In the genomic region with DNA sequence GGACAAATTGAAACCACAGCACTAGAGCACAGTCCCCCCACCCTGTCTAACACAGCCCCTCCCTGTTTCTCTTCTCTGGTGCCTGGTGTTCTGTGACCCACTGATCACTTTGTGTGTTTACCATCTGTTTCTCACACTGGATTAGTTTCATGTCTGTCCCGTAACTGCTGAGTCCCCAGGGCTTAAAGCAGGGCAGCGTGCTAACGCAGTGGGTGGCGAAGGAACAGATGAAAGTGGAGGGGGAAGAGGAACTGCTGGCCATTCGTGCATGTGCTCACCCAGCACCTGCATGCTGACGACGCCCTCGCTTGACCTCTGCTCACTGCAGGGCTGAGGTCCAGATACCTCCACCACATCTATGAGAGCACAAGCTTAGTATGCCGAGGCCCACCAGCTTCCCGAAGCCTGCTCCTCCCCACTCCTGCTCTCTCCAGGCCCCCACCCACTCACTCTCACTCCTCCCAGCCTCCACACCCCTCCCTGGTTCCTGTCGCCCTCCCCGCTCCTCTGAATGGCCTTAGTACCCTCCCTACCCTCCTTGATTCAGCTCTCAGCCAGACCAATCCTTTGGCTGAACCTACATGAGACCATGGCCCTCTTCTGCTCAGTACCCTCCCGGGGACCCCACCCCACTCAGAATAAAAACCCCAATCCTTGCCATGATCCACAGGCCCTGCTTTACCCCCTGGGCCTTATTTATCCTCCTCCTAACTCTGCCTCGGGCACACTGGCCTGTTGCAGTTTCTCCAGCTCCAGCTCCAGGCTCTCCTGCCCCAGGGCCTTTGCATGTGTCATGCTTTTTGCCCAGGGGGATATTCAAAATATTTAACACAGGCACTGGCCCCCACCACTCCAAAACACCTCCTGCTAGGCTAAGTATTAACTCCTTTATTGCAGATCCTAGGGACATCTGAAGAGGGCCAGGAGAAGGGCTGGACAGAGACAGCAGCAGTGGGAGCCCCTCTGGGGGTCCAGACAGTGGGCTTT, we compare ENCODE assay signal across 13 cellular contexts. TPM values are rescaled to one million over a fixed set of nuclear protein-coding genes. Genes with fewer than 3 reads are reported as not detected.
DNase-seq lines count a peak whose midpoint lies in the region; ATAC-seq, FAIRE-seq and TF ChIP-seq lines count a peak whose summit lies in the region.
"Had no signal": no experiment of that assay in that cellular context is flagged by ENCODE, and none has a peak within 500 bp of the region (broad histone marks: within the 10 kb centered on the region; RNA-seq: fewer than 3 reads in every experiment).

No MANE protein-coding gene starts in this region.

- POLR2A ChIA-PET in activated B cell treated with CpG ODN at 0.5 μM for 24 hours (lab: Charles Lee), result interaction anchor here (0.5 to 10.0 kb wide), 15 partner anchors 15 to 364 kb away, joined by 3 to 291 read pairs (median 8); partner anchors contain the start of genes IQSEC1 and NUP210
- POLR2A ChIA-PET in HEK293T (lab: Yijun Ruan, JAX), result no interaction called here

- peaks cover 90% of the 10 kb centered on the region for H3K4me1 Mint-ChIP-seq in activated B cell treated with CpG ODN at 0.5 μM for 24 hours

- ATAC-seq in DND-41 (ENCODE audit: insufficient read depth, low read depth) (peak; percentile 29; the same call in 2 of the 3 replicates), HG03108 (IDR thresholded peaks at IDR 0.05; ENCODE audit: unreplicated experiment) (peak; percentile 40), activated B cell treated with CpG ODN at 0.5 μM for 24 hours (ENCODE audit: low read depth) (peak; percentile 65)
- ATAC-seq: heart left ventricle had no signal

- no peaks in the 10 kb centered on the region for H3K27me3 ChIP-seq in DND-41 (ENCODE audit: insufficient read depth, low read length, poor library complexity)
- H3K27me3 ChIP-seq: heart left ventricle had no signal

- intact Hi-C loops in activated B cell treated with CpG ODN at 0.5 μM for 24 hours (cut with micrococcal nuclease), result loop anchor here (1.0 kb wide), 5 partner anchors 15 to 364 kb away; partner anchors contain the start of gene IQSEC1

- H3K36me3 ChIP-seq in DND-41 (ENCODE audit: insufficient read depth, low read length), result no peaks in the 10 kb centered on the region
- H3K36me3 ChIP-seq: heart left ventricle had no signal

- H3K4me3 ChIP-seq in DND-41 (ENCODE audit: low read depth in 1 of 2, low read length in 2 of 2), result no peak overlapping the region
- H3K4me3 ChIP-seq: heart left ventricle had no signal

- H3K79me2 ChIP-seq in DND-41 (ENCODE audit: insufficient read depth, low read length), result no peaks in the 10 kb centered on the region

- no peaks in the 10 kb centered on the region for H3K9me3 ChIP-seq in DND-41 (ENCODE audit: insufficient read depth, low read length, severe bottlenecking)
- H3K9me3 ChIP-seq: heart left ventricle had no signal

- CTCF ChIA-PET in activated B cell treated with CpG ODN at 0.5 μM for 24 hours (lab: Charles Lee) (interaction anchor here (1.0 to 2.0 kb wide), 5 partner anchors 41 to 408 kb away, joined by 3 to 7 read pairs (median 4); no protein-coding TSS in a partner anchor), HEK293T (lab: Yijun Ruan, JAX) (no interaction called here)

- no peak overlapping the region for H2AFZ ChIP-seq in DND-41 (ENCODE audit: low read depth, low read length)

- peaks cover 37% of the 10 kb centered on the region for H3K4me1 ChIP-seq in DND-41 (ENCODE audit: insufficient read depth, low read length)

- H4K20me1 ChIP-seq in DND-41 (ENCODE audit: insufficient read depth, low read length), result no peaks in the 10 kb centered on the region

- H3K27ac Mint-ChIP-seq in activated B cell treated with CpG ODN at 0.5 μM for 24 hours, result peak overlapping the region; percentile 92

- peak overlapping the region; percentile 71 for H3K4me3 Mint-ChIP-seq in activated B cell treated with CpG ODN at 0.5 μM for 24 hours
- H3K4me3 Mint-ChIP-seq: central memory CD8-positive, alpha-beta T cell had no signal

- no peaks in the 10 kb centered on the region for H3K9me3 Mint-ChIP-seq in activated B cell treated with CpG ODN at 0.5 μM for 24 hours
- H3K9me3 Mint-ChIP-seq: central memory CD8-positive, alpha-beta T cell had no signal

- no peaks in the 10 kb centered on the region for H3K27me3 Mint-ChIP-seq in activated B cell treated with CpG ODN at 0.5 μM for 24 hours
- H3K27me3 Mint-ChIP-seq: central memory CD8-positive, alpha-beta T cell had no signal

- H3K36me3 Mint-ChIP-seq in activated B cell treated with CpG ODN at 0.5 μM for 24 hours (ENCODE audit: low read depth), result no peaks in the 10 kb centered on the region

- 0 out of 2 replicates have a peak overlapping the region, but pooled peaks have one; percentile 2 for H3K9ac ChIP-seq in DND-41 (ENCODE audit: low read depth, low read length)

- no peak overlapping the region for H3K4me2 ChIP-seq in DND-41 (ENCODE audit: insufficient read depth, low read length)

- peak overlapping the region; percentile 60 for H3K27ac ChIP-seq in DND-41 (ENCODE audit: low read length)
- H3K27ac ChIP-seq: heart left ventricle had no signal

- peak; percentile 91 for FAIRE-seq in GM19239 (lab: Jason Lieb, UNC)

- TF ChIP-seq CTCF in DND-41 (IDR thresholded peaks at IDR 0.05; ENCODE audit: borderline replicate concordance, extremely low read depth, low read length, poor library complexity, severe bottlenecking) (no peak), activated B cell treated with CpG ODN at 0.5 μM for 24 hours (IDR thresholded peaks at IDR 0.05) (no peak)

- DNase-seq in DND-41 (no peak), GM19239 (ENCODE audit: insufficient read length, low spot score) (peak; percentile 43), activated B cell treated with CpG ODN at 0.5 μM for 24 hours (peak; percentile 53), GF-D8 (lab: John Stamatoyannopoulos, UW) (no peak), HEK293T (ENCODE audit: extremely low spot score) (no peak), glomerular visceral epithelial cell (ENCODE audit: extremely low spot score) (no peak)
- DNase-seq in activated CD8-positive, alpha-beta memory T cell treated with anti-CD3 and anti-CD28 coated beads, Interleukin-2, amount 50 U/mL, for 48 hours, result no peak
- DNase-seq: COR-L47, GOT3, NCI-H1048 had no signal

TF ChIP-seq in HEK293T, 16 proteins besides CTCF, POLR2A, EP300 and RAD21:
- no peak for TF ChIP-seq ZNF384 (IDR thresholded peaks at IDR 0.05)
- TF ChIP-seq SUZ12 (IDR thresholded peaks at IDR 0.05), result no peak
- TF ChIP-seq FOXA1 (IDR thresholded peaks at IDR 0.05), result no peak
- TF ChIP-seq FOXK2 (IDR thresholded peaks at IDR 0.05), result no peak
- no peak for TF ChIP-seq CTBP1 (IDR thresholded peaks at IDR 0.05; ENCODE audit: borderline replicate concordance)
- TF ChIP-seq NFRKB (IDR thresholded peaks at IDR 0.05), result no peak
- TF ChIP-seq SP1 (IDR thresholded peaks at IDR 0.05), result no peak
- no peak for TF ChIP-seq ELF4 (IDR thresholded peaks at IDR 0.05)
- TF ChIP-seq, protein P1, sequence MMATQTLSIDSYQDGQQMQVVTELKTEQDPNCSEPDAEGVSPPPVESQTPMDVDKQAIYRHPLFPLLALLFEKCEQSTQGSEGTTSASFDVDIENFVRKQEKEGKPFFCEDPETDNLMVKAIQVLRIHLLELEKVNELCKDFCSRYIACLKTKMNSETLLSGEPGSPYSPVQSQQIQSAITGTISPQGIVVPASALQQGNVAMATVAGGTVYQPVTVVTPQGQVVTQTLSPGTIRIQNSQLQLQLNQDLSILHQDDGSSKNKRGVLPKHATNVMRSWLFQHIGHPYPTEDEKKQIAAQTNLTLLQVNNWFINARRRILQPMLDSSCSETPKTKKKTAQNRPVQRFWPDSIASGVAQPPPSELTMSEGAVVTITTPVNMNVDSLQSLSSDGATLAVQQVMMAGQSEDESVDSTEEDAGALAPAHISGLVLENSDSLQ (IDR thresholded peaks at IDR 0.05), result no peak
- no peak for TF ChIP-seq TARDBP (IDR thresholded peaks at IDR 0.05)
- no peak for TF ChIP-seq L3MBTL2 (conservative IDR thresholded peaks at IDR 0.05)
- no peak for TF ChIP-seq FOXM1 (IDR thresholded peaks at IDR 0.05; ENCODE audit: borderline replicate concordance)
- TF ChIP-seq ARNT (IDR thresholded peaks at IDR 0.05), result no peak
- TF ChIP-seq HDGF (IDR thresholded peaks at IDR 0.05; ENCODE audit: borderline replicate concordance), result no peak
- no peak for TF ChIP-seq BHLHE40 (IDR thresholded peaks at IDR 0.05; ENCODE audit: borderline replicate concordance)
- TF ChIP-seq LEF1 (IDR thresholded peaks at IDR 0.05; ENCODE audit: borderline replicate concordance), result no peak

RNA-seq across cellular contexts. Expression of gene IQSEC1, which starts 15.1 kb away (rescaled TPM):
- total RNA-seq in activated B cell treated with CpG ODN at 0.5 μM for 24 hours, result 260 and 296 TPM in 2 replicates

Comparison
In these comparisons a context has a peak if more than half of its experiments do, and no peak if none do; other contexts are left out.
1. DNase-seq: peak in GM19239 (single experiment) and activated B cell treated with CpG ODN at 0.5 μM for 24 hours (single experiment); none in DND-41 (single experiment), GF-D8 (single experiment), activated CD8-positive, alpha-beta memory T cell treated with anti-CD3 and anti-CD28 coated beads, Interleukin-2, amount 50 U/mL, for 48 hours (single experiment), HEK293T (single experiment) and glomerular visceral epithelial cell (single experiment).
2. Peak in every context shown above with its lines, with median percentiles within 50 percentile points of each other: ATAC-seq.